1 cellular context compared by ENCODE assay signal in the genomic region with DNA sequence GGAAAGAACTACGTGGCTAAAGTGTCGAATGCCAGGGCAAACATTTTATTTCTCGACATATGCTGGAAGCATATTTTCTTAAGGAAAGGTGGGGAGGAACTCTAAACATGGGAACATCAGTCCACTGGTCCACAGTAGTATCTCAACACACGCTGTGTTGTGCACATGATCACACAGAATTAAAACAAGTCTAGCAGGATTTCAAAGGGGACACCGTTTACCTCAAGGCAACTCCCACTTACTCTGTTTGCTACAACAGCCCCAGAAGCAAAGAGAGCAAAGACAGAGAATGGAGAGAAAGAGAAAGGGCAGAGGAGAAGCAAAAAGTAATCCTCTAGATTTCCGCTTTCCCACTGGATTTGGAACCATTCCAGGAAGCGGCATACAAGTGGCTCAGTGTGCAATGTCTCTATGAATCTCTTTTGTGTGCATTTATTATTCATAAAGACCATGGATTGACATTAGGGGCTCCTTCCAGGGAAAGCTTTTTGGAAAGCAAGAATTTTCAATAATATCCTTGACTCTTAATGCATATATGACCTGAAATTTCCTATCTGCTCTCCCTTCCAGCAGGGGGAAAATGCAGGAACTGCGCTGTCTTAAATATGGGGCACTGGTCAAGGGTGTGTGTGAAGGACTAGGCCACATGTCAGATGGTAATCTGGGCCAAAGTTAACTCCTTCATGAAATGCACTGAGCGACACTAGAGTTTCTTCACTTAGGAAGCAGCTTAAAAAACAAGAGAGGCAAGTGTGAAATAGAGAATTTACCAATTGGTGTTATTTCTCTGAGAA.
TF ChIP-seq lines count a peak whose summit lies in the region.

No MANE protein-coding gene starts in this region.

TF ChIP-seq in K562, 482 proteins besides CTCF, POLR2A, EP300 and RAD21 (continued from another document and continues in another):
- TF ChIP-seq, protein P1, sequence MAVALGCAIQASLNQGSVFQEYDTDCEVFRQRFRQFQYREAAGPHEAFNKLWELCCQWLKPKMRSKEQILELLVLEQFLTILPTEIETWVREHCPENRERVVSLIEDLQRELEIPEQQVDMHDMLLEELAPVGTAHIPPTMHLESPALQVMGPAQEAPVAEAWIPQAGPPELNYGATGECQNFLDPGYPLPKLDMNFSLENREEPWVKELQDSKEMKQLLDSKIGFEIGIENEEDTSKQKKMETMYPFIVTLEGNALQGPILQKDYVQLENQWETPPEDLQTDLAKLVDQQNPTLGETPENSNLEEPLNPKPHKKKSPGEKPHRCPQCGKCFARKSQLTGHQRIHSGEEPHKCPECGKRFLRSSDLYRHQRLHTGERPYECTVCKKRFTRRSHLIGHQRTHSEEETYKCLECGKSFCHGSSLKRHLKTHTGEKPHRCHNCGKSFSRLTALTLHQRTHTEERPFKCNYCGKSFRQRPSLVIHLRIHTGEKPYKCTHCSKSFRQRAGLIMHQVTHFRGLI (CRISPR knock-in tag; IDR thresholded peaks at IDR 0.05) = 0 out of 2 replicates have a peak, but pooled peaks have one; percentile 9
- peak; percentile 63; the same call in 1 of the 2 replicates for TF ChIP-seq GATA2 (CRISPR knock-in tag; IDR thresholded peaks at IDR 0.05)
- TF ChIP-seq, protein P2, sequence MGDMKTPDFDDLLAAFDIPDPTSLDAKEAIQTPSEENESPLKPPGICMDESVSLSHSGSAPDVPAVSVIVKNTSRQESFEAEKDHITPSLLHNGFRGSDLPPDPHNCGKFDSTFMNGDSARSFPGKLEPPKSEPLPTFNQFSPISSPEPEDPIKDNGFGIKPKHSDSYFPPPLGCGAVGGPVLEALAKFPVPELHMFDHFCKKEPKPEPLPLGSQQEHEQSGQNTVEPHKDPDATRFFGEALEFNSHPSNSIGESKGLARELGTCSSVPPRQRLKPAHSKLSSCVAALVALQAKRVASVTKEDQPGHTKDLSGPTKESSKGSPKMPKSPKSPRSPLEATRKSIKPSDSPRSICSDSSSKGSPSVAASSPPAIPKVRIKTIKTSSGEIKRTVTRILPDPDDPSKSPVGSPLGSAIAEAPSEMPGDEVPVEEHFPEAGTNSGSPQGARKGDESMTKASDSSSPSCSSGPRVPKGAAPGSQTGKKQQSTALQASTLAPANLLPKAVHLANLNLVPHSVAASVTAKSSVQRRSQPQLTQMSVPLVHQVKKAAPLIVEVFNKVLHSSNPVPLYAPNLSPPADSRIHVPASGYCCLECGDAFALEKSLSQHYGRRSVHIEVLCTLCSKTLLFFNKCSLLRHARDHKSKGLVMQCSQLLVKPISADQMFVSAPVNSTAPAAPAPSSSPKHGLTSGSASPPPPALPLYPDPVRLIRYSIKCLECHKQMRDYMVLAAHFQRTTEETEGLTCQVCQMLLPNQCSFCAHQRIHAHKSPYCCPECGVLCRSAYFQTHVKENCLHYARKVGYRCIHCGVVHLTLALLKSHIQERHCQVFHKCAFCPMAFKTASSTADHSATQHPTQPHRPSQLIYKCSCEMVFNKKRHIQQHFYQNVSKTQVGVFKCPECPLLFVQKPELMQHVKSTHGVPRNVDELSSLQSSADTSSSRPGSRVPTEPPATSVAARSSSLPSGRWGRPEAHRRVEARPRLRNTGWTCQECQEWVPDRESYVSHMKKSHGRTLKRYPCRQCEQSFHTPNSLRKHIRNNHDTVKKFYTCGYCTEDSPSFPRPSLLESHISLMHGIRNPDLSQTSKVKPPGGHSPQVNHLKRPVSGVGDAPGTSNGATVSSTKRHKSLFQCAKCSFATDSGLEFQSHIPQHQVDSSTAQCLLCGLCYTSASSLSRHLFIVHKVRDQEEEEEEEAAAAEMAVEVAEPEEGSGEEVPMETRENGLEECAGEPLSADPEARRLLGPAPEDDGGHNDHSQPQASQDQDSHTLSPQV (IDR thresholded peaks at IDR 0.05) = peak; percentile 80
- no peak for TF ChIP-seq EGR1 (conservative IDR thresholded peaks at IDR 0.05)
- 0 out of 2 replicates have a peak, but pooled peaks have one; percentile 12 for TF ChIP-seq IFI16 (CRISPR knock-in tag; IDR thresholded peaks at IDR 0.05)
- TF ChIP-seq POLR2B (IDR thresholded peaks at IDR 0.05; ENCODE audit: low read depth, partially characterized antibody) = no peak
- no peak for TF ChIP-seq ZNF316 (IDR thresholded peaks at IDR 0.05)
- TF ChIP-seq, protein P3, sequence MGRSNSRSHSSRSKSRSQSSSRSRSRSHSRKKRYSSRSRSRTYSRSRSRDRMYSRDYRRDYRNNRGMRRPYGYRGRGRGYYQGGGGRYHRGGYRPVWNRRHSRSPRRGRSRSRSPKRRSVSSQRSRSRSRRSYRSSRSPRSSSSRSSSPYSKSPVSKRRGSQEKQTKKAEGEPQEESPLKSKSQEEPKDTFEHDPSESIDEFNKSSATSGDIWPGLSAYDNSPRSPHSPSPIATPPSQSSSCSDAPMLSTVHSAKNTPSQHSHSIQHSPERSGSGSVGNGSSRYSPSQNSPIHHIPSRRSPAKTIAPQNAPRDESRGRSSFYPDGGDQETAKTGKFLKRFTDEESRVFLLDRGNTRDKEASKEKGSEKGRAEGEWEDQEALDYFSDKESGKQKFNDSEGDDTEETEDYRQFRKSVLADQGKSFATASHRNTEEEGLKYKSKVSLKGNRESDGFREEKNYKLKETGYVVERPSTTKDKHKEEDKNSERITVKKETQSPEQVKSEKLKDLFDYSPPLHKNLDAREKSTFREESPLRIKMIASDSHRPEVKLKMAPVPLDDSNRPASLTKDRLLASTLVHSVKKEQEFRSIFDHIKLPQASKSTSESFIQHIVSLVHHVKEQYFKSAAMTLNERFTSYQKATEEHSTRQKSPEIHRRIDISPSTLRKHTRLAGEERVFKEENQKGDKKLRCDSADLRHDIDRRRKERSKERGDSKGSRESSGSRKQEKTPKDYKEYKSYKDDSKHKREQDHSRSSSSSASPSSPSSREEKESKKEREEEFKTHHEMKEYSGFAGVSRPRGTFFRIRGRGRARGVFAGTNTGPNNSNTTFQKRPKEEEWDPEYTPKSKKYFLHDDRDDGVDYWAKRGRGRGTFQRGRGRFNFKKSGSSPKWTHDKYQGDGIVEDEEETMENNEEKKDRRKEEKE (IDR thresholded peaks at IDR 0.05; ENCODE audit: borderline replicate concordance in 1 of 2, control insufficient read depth in 1 of 2, low read depth in 2 of 2, low read length in 1 of 2) = no peak
- TF ChIP-seq DIDO1 (tag; IDR thresholded peaks at IDR 0.05; ENCODE audit: low read depth) = no peak
- TF ChIP-seq MYC (IDR thresholded peaks at IDR 0.05; ENCODE audit: low read depth, low read length) = peak; percentile 76
- TF ChIP-seq MYC (CRISPR knock-in tag; IDR thresholded peaks at IDR 0.05; ENCODE audit: borderline replicate concordance, low read depth) = no peak
- TF ChIP-seq SAFB2 (IDR thresholded peaks at IDR 0.05; ENCODE audit: borderline replicate concordance, low read depth, low read length, severe bottlenecking) = no peak
- TF ChIP-seq, protein P4, sequence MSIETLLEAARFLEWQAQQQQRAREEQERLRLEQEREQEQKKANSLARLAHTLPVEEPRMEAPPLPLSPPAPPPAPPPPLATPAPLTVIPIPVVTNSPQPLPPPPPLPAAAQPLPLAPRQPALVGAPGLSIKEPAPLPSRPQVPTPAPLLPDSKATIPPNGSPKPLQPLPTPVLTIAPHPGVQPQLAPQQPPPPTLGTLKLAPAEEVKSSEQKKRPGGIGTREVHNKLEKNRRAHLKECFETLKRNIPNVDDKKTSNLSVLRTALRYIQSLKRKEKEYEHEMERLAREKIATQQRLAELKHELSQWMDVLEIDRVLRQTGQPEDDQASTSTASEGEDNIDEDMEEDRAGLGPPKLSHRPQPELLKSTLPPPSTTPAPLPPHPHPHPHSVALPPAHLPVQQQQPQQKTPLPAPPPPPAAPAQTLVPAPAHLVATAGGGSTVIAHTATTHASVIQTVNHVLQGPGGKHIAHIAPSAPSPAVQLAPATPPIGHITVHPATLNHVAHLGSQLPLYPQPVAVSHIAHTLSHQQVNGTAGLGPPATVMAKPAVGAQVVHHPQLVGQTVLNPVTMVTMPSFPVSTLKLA (conservative IDR thresholded peaks at IDR 0.05) = 0 out of 4 replicates have a peak, but pooled peaks of 1 of the 2 experiments have one; percentile 15
- TF ChIP-seq, protein P5, sequence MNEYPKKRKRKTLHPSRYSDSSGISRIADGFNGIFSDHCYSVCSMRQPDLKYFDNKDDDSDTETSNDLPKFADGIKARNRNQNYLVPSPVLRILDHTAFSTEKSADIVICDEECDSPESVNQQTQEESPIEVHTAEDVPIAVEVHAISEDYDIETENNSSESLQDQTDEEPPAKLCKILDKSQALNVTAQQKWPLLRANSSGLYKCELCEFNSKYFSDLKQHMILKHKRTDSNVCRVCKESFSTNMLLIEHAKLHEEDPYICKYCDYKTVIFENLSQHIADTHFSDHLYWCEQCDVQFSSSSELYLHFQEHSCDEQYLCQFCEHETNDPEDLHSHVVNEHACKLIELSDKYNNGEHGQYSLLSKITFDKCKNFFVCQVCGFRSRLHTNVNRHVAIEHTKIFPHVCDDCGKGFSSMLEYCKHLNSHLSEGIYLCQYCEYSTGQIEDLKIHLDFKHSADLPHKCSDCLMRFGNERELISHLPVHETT (CRISPR knock-in tag; conservative IDR thresholded peaks at IDR 0.05 in 1 of 2, IDR thresholded peaks at IDR 0.05 in 1 of 2) = peak in 1 of 2 experiments; percentile 34; a peak in 1 of 4 replicates
- TF ChIP-seq, protein P6, sequence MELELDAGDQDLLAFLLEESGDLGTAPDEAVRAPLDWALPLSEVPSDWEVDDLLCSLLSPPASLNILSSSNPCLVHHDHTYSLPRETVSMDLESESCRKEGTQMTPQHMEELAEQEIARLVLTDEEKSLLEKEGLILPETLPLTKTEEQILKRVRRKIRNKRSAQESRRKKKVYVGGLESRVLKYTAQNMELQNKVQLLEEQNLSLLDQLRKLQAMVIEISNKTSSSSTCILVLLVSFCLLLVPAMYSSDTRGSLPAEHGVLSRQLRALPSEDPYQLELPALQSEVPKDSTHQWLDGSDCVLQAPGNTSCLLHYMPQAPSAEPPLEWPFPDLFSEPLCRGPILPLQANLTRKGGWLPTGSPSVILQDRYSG (tag; conservative IDR thresholded peaks at IDR 0.05; ENCODE audit: low read depth) = 0 out of 2 replicates have a peak, but pooled peaks have one; percentile 17
- TF ChIP-seq PTRF (tag; IDR thresholded peaks at IDR 0.05) = no peak
- TF ChIP-seq, protein P7, sequence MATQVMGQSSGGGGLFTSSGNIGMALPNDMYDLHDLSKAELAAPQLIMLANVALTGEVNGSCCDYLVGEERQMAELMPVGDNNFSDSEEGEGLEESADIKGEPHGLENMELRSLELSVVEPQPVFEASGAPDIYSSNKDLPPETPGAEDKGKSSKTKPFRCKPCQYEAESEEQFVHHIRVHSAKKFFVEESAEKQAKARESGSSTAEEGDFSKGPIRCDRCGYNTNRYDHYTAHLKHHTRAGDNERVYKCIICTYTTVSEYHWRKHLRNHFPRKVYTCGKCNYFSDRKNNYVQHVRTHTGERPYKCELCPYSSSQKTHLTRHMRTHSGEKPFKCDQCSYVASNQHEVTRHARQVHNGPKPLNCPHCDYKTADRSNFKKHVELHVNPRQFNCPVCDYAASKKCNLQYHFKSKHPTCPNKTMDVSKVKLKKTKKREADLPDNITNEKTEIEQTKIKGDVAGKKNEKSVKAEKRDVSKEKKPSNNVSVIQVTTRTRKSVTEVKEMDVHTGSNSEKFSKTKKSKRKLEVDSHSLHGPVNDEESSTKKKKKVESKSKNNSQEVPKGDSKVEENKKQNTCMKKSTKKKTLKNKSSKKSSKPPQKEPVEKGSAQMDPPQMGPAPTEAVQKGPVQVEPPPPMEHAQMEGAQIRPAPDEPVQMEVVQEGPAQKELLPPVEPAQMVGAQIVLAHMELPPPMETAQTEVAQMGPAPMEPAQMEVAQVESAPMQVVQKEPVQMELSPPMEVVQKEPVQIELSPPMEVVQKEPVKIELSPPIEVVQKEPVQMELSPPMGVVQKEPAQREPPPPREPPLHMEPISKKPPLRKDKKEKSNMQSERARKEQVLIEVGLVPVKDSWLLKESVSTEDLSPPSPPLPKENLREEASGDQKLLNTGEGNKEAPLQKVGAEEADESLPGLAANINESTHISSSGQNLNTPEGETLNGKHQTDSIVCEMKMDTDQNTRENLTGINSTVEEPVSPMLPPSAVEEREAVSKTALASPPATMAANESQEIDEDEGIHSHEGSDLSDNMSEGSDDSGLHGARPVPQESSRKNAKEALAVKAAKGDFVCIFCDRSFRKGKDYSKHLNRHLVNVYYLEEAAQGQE (CRISPR knock-in tag; IDR thresholded peaks at IDR 0.05; ENCODE audit: low read depth) = no peak
- TF ChIP-seq, protein P8, sequence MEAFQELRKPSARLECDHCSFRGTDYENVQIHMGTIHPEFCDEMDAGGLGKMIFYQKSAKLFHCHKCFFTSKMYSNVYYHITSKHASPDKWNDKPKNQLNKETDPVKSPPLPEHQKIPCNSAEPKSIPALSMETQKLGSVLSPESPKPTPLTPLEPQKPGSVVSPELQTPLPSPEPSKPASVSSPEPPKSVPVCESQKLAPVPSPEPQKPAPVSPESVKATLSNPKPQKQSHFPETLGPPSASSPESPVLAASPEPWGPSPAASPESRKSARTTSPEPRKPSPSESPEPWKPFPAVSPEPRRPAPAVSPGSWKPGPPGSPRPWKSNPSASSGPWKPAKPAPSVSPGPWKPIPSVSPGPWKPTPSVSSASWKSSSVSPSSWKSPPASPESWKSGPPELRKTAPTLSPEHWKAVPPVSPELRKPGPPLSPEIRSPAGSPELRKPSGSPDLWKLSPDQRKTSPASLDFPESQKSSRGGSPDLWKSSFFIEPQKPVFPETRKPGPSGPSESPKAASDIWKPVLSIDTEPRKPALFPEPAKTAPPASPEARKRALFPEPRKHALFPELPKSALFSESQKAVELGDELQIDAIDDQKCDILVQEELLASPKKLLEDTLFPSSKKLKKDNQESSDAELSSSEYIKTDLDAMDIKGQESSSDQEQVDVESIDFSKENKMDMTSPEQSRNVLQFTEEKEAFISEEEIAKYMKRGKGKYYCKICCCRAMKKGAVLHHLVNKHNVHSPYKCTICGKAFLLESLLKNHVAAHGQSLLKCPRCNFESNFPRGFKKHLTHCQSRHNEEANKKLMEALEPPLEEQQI (IDR thresholded peaks at IDR 0.05) = peak; percentile 20; the same call in 1 of the 2 replicates
- TF ChIP-seq SMARCE1 (IDR thresholded peaks at IDR 0.05) = 0 out of 2 replicates have a peak, but pooled peaks have one; percentile 13
- TF ChIP-seq TEAD1 (CRISPR knock-in tag; IDR thresholded peaks at IDR 0.05) = peak in 1 of 2 experiments; percentile 70; a peak in 2 of 4 replicates
- no peak for TF ChIP-seq NR1H2 (CRISPR knock-in tag; IDR thresholded peaks at IDR 0.05)
- TF ChIP-seq ZNF212 (CRISPR knock-in tag; IDR thresholded peaks at IDR 0.05) = no peak
- TF ChIP-seq L3MBTL2 (IDR thresholded peaks at IDR 0.05) = peak; percentile 88
- TF ChIP-seq, protein P9, sequence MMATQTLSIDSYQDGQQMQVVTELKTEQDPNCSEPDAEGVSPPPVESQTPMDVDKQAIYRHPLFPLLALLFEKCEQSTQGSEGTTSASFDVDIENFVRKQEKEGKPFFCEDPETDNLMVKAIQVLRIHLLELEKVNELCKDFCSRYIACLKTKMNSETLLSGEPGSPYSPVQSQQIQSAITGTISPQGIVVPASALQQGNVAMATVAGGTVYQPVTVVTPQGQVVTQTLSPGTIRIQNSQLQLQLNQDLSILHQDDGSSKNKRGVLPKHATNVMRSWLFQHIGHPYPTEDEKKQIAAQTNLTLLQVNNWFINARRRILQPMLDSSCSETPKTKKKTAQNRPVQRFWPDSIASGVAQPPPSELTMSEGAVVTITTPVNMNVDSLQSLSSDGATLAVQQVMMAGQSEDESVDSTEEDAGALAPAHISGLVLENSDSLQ (IDR thresholded peaks at IDR 0.05) = 0 out of 2 replicates have a peak, but pooled peaks have one; percentile 15
- TF ChIP-seq, protein P10, sequence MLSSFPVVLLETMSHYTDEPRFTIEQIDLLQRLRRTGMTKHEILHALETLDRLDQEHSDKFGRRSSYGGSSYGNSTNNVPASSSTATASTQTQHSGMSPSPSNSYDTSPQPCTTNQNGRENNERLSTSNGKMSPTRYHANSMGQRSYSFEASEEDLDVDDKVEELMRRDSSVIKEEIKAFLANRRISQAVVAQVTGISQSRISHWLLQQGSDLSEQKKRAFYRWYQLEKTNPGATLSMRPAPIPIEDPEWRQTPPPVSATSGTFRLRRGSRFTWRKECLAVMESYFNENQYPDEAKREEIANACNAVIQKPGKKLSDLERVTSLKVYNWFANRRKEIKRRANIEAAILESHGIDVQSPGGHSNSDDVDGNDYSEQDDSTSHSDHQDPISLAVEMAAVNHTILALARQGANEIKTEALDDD (IDR thresholded peaks at IDR 0.05) = peak; percentile 88
- no peak for TF ChIP-seq NR4A1 (CRISPR knock-in tag; IDR thresholded peaks at IDR 0.05)
- 0 out of 2 replicates have a peak, but pooled peaks have one; percentile 40 for TF ChIP-seq NR4A1 (tag; IDR thresholded peaks at IDR 0.05)
- TF ChIP-seq CXXC5 (CRISPR knock-in tag; IDR thresholded peaks at IDR 0.05) = peak; percentile 33; the same call in 1 of the 2 replicates
